Comparison of ENCODE assay signal across 25 cellular contexts in the genomic region with DNA sequence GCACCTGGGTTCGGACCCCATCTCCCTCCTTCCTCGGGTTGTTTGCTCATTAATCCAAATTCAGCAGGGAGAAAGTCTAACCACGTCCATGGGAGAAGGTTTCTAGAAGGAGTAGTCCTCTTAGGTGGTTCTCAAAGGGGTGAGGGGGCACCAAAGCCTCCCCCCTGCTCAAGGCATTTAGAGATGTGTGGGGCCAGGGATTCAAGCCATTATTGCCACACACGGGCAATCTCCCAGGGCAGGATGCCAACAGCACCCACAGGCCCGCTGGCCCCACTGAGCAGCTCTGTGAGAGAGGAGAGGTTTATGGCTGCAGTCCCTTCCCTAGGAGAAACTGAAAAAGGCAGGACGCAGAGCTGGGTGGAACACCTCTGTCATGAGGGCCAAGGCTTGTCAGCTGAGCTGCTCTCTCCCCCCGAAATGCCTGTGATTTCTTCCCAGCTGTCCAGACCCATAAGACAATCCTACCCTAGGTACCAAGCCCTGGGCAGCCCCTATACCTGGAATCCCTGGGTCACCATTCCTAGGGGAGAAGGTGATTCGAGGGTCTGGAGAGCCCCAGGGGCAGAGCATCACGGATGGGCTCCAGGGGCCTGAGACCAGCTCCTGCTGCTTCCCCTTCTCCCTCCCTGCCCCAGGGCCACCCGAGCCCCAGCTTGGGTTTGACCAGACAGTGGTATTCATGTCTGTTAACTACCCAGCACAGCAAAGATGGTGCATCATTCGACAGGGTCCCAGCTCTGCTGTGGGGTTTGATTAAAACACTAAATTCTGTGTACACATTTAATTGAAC. TPM values are rescaled to one million over a fixed set of nuclear protein-coding genes. Genes with fewer than 3 reads are reported as not detected.
A peak's percentile ranks its signal among the peaks of the same experiment; 100 is the strongest.
DNase-seq lines count a peak whose midpoint lies in the region; ATAC-seq and TF ChIP-seq lines count a peak whose summit lies in the region.
"Had no signal": no experiment of that assay in that cellular context is flagged by ENCODE, and none has a peak within 500 bp of the region (broad histone marks: within the 10 kb centered on the region; RNA-seq: fewer than 3 reads in every experiment).

No MANE protein-coding gene starts in this region.

- H3K4me1 ChIP-seq in RWPE2 (ENCODE audit: insufficient read depth, poor library complexity, severe bottlenecking) (peaks cover 6% of the 10 kb centered on the region), lung (ENCODE audit: control insufficient read depth in 2 of 2, insufficient read depth in 2 of 2, low read length in 2 of 2) (peaks cover 0 to 3% of the 10 kb centered on the region in 2 donors), suprapubic skin (peaks cover 20% of the 10 kb centered on the region)

- TF ChIP-seq CTCF in RWPE2 (IDR thresholded peaks at IDR 0.05; ENCODE audit: poor library complexity, severe bottlenecking) = no peak
- TF ChIP-seq CTCF in lung (IDR thresholded peaks at IDR 0.05; ENCODE audit: control extremely low read depth, extremely low read depth) = no peak
- no peak for TF ChIP-seq CTCF in suprapubic skin (IDR thresholded peaks at IDR 0.05)

- ATAC-seq in RWPE2 (ENCODE audit: low read depth) (no peak), lung (ENCODE audit: insufficient read depth, low FRiP score) (no peak), HG03439 (IDR thresholded peaks at IDR 0.05; ENCODE audit: unreplicated experiment) (no peak)
- ATAC-seq: PC-3 had no signal

- peak; percentile 47 for DNase-seq in activated CD8-positive, alpha-beta memory T cell treated with anti-CD3 and anti-CD28 coated beads for 24 hours
- no peak for DNase-seq in activated CD8-positive, alpha-beta memory T cell treated with anti-CD3 and anti-CD28 coated beads, Interleukin-2, amount 50 U/mL, for 48 hours
- DNase-seq in RWPE2 (ENCODE audit: low spot score) (peak; percentile 51), lung (ENCODE audit: low spot score) (peak; percentile 21), suprapubic skin (ENCODE audit: low spot score in 2 of 2) (no peak), NK-92 (lab: John Stamatoyannopoulos, UW; ENCODE audit: unreplicated experiment) (no peak)
- no peak for DNase-seq in stimulated activated naive CD4-positive, alpha-beta T cell treated with Interleukin-2 at 50 U/mL for 16 hours (lab: John Stamatoyannopoulos, UW)
- DNase-seq: AML-193, GF-D8, GOT3, HCEC 1CT, Karpas-422, NCI-H1417, NCI-H1694 treated with DMSO at 0.1 percent for 48 hours, NCI-H2081 treated with DMSO at 0.1 percent for 48 hours, NCI-H2171 treated with DMSO at 0.1 percent for 48 hours, NCI-H524 treated with DMSO at 0.1 percent for 48 hours, NCI-H82, PC-3, SHP77 had no signal

- no peak overlapping the region for H3K27ac ChIP-seq in RWPE2 (ENCODE audit: poor library complexity, severe bottlenecking)
- no peak overlapping the region for H3K27ac ChIP-seq in lung (ENCODE audit: low read depth in 1 of 2, low read length in 1 of 2)
- H3K27ac ChIP-seq in suprapubic skin = peak overlapping the region; percentile 17

- no peak for TF ChIP-seq POLR2A in suprapubic skin (IDR thresholded peaks at IDR 0.05)

- 81 to 83% methylated on average over 11 of the region's 11 CpGs for WGBS in lung, 2 donors
- 81% methylated on average over 7 of the region's 11 CpGs for WGBS in suprapubic skin

- H3K9me3 ChIP-seq in RWPE2 (ENCODE audit: severe bottlenecking) (no peaks in the 10 kb centered on the region), lung (ENCODE audit: control insufficient read depth in 2 of 2, insufficient read depth in 1 of 2, low read length in 1 of 2) (peaks cover 0 to 3% of the 10 kb centered on the region in 2 donors), suprapubic skin (no peaks in the 10 kb centered on the region)

- H3K36me3 ChIP-seq in RWPE2 (ENCODE audit: low read depth) = peaks cover 15% of the 10 kb centered on the region
- H3K36me3 ChIP-seq in lung (ENCODE audit: control insufficient read depth in 2 of 2, insufficient read depth in 2 of 2, low read length in 2 of 2) = peaks cover 0 to 2% of the 10 kb centered on the region in 2 donors
- H3K36me3 ChIP-seq in suprapubic skin = no peaks in the 10 kb centered on the region

- no peak overlapping the region for H3K4me3 ChIP-seq in RWPE2 (ENCODE audit: severe bottlenecking)
- no peak overlapping the region for H3K4me3 ChIP-seq in lung
- no peak overlapping the region for H3K4me3 ChIP-seq in suprapubic skin

- H3K27me3 ChIP-seq in RWPE2 (ENCODE audit: insufficient read depth, poor library complexity, severe bottlenecking) = no peaks in the 10 kb centered on the region
- H3K27me3 ChIP-seq in lung (ENCODE audit: control insufficient read depth, insufficient read depth) = no peaks in the 10 kb centered on the region
- H3K27me3 ChIP-seq in suprapubic skin = no peaks in the 10 kb centered on the region

- TF ChIP-seq EP300 in suprapubic skin (IDR thresholded peaks at IDR 0.05) = no peak

RNA-seq across cellular contexts. Expression of gene WHAMM, which starts 39.0 kb away (rescaled TPM):
- total RNA-seq in lung = 10 to 100 TPM in 1 of 2 donors, 1 to 10 TPM in 1; 8.6 to 10.4 TPM
- polyA plus RNA-seq in lung = 1 to 10 TPM; 4.2 to 4.6 TPM
- total RNA-seq in suprapubic skin = 10 to 100 TPM in 3 of 4 donors, 1 to 10 TPM in 1; 8.1 to 15.9 (median 10.4) TPM

RNA-seq across cellular contexts. Expression of gene FSD2, which starts 42.5 kb away (rescaled TPM):
- total RNA-seq in lung (under 1 TPM in 1 of 2 donors, not detected in 1; 0.06 TPM), suprapubic skin (under 1 TPM in 1 of 4 donors, not detected in 3; 0.40 TPM)
- under 1 TPM in 1 of 2 donors, not detected in 1; 0.08 TPM for polyA plus RNA-seq in lung
- total RNA-seq: A172, M059J, PC-3, RPMI7951 had no signal
- polyA plus RNA-seq: AG04450 had no signal

Comparison
In these comparisons a context has a peak if more than half of its experiments do, and no peak if none do; other contexts are left out.
1. DNase-seq: peak in activated CD8-positive, alpha-beta memory T cell treated with anti-CD3 and anti-CD28 coated beads for 24 hours (single experiment), RWPE2 (single experiment) and lung (single experiment); none in activated CD8-positive, alpha-beta memory T cell treated with anti-CD3 and anti-CD28 coated beads, Interleukin-2, amount 50 U/mL, for 48 hours (single experiment), suprapubic skin (0 of 2), NK-92 (single experiment) and stimulated activated naive CD4-positive, alpha-beta T cell treated with Interleukin-2 at 50 U/mL for 16 hours (single experiment).